In the genomic region with DNA sequence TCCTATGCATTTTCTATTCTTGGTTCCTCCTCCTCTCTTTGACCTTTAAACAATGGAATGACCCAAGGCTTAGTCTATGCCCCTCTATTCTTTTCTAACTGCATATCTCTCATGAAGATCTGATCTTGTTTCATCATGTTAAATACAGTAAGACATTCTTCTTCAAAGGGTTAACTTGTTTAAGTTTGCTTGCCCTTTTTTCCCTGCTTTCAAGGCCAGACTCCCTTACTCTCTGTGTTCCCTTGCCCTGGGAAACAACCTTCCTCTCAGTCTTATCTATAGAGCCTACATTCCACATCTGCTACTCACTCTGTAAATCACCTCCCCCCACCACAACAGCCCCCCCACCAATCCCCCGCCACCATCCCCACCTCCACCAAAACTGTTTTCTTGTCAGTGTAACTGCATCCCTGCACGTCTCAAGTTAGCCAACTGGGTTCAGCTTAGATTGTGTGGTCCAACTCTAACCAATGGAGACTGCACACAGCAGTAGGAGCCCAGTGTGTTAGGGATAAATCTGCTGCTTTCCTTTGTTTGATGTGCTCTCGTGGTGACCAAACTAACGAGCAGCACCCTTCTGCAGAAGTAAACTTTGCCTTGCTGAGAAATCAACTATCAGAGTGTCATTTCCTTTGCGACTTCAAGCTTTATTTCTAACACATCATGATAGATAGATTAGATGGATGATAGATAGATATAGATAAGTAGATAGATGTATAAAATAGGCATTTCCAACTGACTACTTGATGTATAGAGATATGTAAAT, we compare ENCODE assay signal across 1 cellular context.
TF ChIP-seq lines count a peak whose summit lies in the region.

No MANE protein-coding gene starts in this region.

TF ChIP-seq in HepG2, 621 proteins besides CTCF, POLR2A, EP300 and RAD21 (continued from another document and continues in another):
- TF ChIP-seq, protein P1, sequence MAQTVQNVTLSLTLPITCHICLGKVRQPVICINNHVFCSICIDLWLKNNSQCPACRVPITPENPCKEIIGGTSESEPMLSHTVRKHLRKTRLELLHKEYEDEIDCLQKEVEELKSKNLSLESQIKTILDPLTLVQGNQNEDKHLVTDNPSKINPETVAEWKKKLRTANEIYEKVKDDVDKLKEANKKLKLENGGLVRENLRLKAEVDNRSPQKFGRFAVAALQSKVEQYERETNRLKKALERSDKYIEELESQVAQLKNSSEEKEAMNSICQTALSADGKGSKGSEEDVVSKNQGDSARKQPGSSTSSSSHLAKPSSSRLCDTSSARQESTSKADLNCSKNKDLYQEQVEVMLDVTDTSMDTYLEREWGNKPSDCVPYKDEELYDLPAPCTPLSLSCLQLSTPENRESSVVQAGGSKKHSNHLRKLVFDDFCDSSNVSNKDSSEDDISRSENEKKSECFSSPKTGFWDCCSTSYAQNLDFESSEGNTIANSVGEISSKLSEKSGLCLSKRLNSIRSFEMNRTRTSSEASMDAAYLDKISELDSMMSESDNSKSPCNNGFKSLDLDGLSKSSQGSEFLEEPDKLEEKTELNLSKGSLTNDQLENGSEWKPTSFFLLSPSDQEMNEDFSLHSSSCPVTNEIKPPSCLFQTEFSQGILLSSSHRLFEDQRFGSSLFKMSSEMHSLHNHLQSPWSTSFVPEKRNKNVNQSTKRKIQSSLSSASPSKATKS (CRISPR knock-in tag; IDR thresholded peaks at IDR 0.05) = no peak
- TF ChIP-seq TEAD3 (CRISPR knock-in tag; optimal IDR thresholded peaks at IDR 0.05; ENCODE audit: borderline replicate concordance) = no peak
- TF ChIP-seq, protein P2, sequence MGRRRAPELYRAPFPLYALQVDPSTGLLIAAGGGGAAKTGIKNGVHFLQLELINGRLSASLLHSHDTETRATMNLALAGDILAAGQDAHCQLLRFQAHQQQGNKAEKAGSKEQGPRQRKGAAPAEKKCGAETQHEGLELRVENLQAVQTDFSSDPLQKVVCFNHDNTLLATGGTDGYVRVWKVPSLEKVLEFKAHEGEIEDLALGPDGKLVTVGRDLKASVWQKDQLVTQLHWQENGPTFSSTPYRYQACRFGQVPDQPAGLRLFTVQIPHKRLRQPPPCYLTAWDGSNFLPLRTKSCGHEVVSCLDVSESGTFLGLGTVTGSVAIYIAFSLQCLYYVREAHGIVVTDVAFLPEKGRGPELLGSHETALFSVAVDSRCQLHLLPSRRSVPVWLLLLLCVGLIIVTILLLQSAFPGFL (CRISPR knock-in tag; IDR thresholded peaks at IDR 0.05) = no peak
- TF ChIP-seq IRX3 (CRISPR knock-in tag; IDR thresholded peaks at IDR 0.05; ENCODE audit: borderline replicate concordance, low read depth) = no peak
- TF ChIP-seq, protein P3, sequence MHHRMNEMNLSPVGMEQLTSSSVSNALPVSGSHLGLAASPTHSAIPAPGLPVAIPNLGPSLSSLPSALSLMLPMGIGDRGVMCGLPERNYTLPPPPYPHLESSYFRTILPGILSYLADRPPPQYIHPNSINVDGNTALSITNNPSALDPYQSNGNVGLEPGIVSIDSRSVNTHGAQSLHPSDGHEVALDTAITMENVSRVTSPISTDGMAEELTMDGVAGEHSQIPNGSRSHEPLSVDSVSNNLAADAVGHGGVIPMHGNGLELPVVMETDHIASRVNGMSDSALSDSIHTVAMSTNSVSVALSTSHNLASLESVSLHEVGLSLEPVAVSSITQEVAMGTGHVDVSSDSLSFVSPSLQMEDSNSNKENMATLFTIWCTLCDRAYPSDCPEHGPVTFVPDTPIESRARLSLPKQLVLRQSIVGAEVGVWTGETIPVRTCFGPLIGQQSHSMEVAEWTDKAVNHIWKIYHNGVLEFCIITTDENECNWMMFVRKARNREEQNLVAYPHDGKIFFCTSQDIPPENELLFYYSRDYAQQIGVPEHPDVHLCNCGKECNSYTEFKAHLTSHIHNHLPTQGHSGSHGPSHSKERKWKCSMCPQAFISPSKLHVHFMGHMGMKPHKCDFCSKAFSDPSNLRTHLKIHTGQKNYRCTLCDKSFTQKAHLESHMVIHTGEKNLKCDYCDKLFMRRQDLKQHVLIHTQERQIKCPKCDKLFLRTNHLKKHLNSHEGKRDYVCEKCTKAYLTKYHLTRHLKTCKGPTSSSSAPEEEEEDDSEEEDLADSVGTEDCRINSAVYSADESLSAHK (CRISPR knock-in tag; IDR thresholded peaks at IDR 0.05; ENCODE audit: borderline replicate concordance) = no peak
- TF ChIP-seq MTA3 (CRISPR knock-in tag; IDR thresholded peaks at IDR 0.05) = no peak
- TF ChIP-seq ZNF10 (CRISPR knock-in tag; IDR thresholded peaks at IDR 0.05; ENCODE audit: borderline replicate concordance, low read depth) = no peak
- TF ChIP-seq, protein P4, sequence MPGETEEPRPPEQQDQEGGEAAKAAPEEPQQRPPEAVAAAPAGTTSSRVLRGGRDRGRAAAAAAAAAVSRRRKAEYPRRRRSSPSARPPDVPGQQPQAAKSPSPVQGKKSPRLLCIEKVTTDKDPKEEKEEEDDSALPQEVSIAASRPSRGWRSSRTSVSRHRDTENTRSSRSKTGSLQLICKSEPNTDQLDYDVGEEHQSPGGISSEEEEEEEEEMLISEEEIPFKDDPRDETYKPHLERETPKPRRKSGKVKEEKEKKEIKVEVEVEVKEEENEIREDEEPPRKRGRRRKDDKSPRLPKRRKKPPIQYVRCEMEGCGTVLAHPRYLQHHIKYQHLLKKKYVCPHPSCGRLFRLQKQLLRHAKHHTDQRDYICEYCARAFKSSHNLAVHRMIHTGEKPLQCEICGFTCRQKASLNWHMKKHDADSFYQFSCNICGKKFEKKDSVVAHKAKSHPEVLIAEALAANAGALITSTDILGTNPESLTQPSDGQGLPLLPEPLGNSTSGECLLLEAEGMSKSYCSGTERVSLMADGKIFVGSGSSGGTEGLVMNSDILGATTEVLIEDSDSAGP (CRISPR knock-in tag; IDR thresholded peaks at IDR 0.05; ENCODE audit: borderline replicate concordance) = no peak
- no peak for TF ChIP-seq YEATS2 (CRISPR knock-in tag; IDR thresholded peaks at IDR 0.05; ENCODE audit: borderline replicate concordance)
- TF ChIP-seq EZH2 (conservative IDR thresholded peaks at IDR 0.05; ENCODE audit: low read depth, low read length) = no peak
- no peak for TF ChIP-seq ZBTB38 (CRISPR knock-in tag; IDR thresholded peaks at IDR 0.05)
- no peak for TF ChIP-seq ZNF598 (CRISPR knock-in tag; IDR thresholded peaks at IDR 0.05; ENCODE audit: borderline replicate concordance)
- TF ChIP-seq TCF7 (IDR thresholded peaks at IDR 0.05; ENCODE audit: low read depth) = peak; percentile 48; the same call in 1 of the 2 replicates
- no peak for TF ChIP-seq HDAC2 (CRISPR knock-in tag; IDR thresholded peaks at IDR 0.05)
- TF ChIP-seq EHMT2 (IDR thresholded peaks at IDR 0.05; ENCODE audit: borderline replicate concordance, low read depth, low read length) = no peak
- TF ChIP-seq, protein P5, sequence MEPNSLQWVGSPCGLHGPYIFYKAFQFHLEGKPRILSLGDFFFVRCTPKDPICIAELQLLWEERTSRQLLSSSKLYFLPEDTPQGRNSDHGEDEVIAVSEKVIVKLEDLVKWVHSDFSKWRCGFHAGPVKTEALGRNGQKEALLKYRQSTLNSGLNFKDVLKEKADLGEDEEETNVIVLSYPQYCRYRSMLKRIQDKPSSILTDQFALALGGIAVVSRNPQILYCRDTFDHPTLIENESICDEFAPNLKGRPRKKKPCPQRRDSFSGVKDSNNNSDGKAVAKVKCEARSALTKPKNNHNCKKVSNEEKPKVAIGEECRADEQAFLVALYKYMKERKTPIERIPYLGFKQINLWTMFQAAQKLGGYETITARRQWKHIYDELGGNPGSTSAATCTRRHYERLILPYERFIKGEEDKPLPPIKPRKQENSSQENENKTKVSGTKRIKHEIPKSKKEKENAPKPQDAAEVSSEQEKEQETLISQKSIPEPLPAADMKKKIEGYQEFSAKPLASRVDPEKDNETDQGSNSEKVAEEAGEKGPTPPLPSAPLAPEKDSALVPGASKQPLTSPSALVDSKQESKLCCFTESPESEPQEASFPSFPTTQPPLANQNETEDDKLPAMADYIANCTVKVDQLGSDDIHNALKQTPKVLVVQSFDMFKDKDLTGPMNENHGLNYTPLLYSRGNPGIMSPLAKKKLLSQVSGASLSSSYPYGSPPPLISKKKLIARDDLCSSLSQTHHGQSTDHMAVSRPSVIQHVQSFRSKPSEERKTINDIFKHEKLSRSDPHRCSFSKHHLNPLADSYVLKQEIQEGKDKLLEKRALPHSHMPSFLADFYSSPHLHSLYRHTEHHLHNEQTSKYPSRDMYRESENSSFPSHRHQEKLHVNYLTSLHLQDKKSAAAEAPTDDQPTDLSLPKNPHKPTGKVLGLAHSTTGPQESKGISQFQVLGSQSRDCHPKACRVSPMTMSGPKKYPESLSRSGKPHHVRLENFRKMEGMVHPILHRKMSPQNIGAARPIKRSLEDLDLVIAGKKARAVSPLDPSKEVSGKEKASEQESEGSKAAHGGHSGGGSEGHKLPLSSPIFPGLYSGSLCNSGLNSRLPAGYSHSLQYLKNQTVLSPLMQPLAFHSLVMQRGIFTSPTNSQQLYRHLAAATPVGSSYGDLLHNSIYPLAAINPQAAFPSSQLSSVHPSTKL (CRISPR knock-in tag; IDR thresholded peaks at IDR 0.05) = peak; percentile 46; the same call in 1 of the 2 replicates
- TF ChIP-seq NFE2L1 (CRISPR knock-in tag; IDR thresholded peaks at IDR 0.05; ENCODE audit: borderline replicate concordance) = no peak
- TF ChIP-seq CHD4 (IDR thresholded peaks at IDR 0.05; ENCODE audit: borderline replicate concordance, low read length) = no peak
- TF ChIP-seq KAT8 (CRISPR knock-in tag; IDR thresholded peaks at IDR 0.05) = no peak
- TF ChIP-seq, protein P6, sequence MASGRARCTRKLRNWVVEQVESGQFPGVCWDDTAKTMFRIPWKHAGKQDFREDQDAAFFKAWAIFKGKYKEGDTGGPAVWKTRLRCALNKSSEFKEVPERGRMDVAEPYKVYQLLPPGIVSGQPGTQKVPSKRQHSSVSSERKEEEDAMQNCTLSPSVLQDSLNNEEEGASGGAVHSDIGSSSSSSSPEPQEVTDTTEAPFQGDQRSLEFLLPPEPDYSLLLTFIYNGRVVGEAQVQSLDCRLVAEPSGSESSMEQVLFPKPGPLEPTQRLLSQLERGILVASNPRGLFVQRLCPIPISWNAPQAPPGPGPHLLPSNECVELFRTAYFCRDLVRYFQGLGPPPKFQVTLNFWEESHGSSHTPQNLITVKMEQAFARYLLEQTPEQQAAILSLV (CRISPR knock-in tag; IDR thresholded peaks at IDR 0.05; ENCODE audit: borderline replicate concordance) = no peak
- no peak for TF ChIP-seq MTF1 (CRISPR knock-in tag; IDR thresholded peaks at IDR 0.05)
- TF ChIP-seq SYNCRIP (IDR thresholded peaks at IDR 0.05; ENCODE audit: insufficient read depth, low read depth, low read length) = no peak
- no peak for TF ChIP-seq GZF1 (CRISPR knock-in tag; IDR thresholded peaks at IDR 0.05)
- no peak for TF ChIP-seq KLF13 (CRISPR knock-in tag; IDR thresholded peaks at IDR 0.05)
- no peak for TF ChIP-seq ATM (IDR thresholded peaks at IDR 0.05; ENCODE audit: borderline replicate concordance)
- no peak for TF ChIP-seq ZNF552 (CRISPR knock-in tag; IDR thresholded peaks at IDR 0.05; ENCODE audit: borderline replicate concordance)
- TF ChIP-seq SP1 (IDR thresholded peaks at IDR 0.05) = no peak
- no peak for TF ChIP-seq SP1 (CRISPR knock-in tag; IDR thresholded peaks at IDR 0.05)
- TF ChIP-seq, protein P7, sequence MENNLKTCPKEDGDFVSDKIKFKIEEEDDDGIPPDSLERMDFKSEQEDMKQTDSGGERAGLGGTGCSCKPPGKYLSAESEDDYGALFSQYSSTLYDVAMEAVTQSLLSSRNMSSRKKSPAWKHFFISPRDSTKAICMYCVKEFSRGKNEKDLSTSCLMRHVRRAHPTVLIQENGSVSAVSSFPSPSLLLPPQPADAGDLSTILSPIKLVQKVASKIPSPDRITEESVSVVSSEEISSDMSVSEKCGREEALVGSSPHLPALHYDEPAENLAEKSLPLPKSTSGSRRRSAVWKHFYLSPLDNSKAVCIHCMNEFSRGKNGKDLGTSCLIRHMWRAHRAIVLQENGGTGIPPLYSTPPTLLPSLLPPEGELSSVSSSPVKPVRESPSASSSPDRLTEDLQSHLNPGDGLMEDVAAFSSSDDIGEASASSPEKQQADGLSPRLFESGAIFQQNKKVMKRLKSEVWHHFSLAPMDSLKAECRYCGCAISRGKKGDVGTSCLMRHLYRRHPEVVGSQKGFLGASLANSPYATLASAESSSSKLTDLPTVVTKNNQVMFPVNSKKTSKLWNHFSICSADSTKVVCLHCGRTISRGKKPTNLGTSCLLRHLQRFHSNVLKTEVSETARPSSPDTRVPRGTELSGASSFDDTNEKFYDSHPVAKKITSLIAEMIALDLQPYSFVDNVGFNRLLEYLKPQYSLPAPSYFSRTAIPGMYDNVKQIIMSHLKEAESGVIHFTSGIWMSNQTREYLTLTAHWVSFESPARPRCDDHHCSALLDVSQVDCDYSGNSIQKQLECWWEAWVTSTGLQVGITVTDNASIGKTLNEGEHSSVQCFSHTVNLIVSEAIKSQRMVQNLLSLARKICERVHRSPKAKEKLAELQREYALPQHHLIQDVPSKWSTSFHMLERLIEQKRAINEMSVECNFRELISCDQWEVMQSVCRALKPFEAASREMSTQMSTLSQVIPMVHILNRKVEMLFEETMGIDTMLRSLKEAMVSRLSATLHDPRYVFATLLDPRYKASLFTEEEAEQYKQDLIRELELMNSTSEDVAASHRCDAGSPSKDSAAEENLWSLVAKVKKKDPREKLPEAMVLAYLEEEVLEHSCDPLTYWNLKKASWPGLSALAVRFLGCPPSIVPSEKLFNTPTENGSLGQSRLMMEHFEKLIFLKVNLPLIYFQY (CRISPR knock-in tag; IDR thresholded peaks at IDR 0.05; ENCODE audit: borderline replicate concordance) = no peak
- TF ChIP-seq FOSL2 (CRISPR knock-in tag; IDR thresholded peaks at IDR 0.05) = peak; percentile 67
- TF ChIP-seq ZNF484 (CRISPR knock-in tag; IDR thresholded peaks at IDR 0.05; ENCODE audit: borderline replicate concordance, low read depth) = no peak
- peak; percentile 51; the same call in 1 of the 2 replicates for TF ChIP-seq GATAD2A (CRISPR knock-in tag; IDR thresholded peaks at IDR 0.05)
- TF ChIP-seq, protein P8, sequence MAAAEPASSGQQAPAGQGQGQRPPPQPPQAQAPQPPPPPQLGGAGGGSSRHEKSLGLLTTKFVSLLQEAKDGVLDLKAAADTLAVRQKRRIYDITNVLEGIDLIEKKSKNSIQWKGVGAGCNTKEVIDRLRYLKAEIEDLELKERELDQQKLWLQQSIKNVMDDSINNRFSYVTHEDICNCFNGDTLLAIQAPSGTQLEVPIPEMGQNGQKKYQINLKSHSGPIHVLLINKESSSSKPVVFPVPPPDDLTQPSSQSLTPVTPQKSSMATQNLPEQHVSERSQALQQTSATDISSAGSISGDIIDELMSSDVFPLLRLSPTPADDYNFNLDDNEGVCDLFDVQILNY (CRISPR knock-in tag; conservative IDR thresholded peaks at IDR 0.05) = no peak
- TF ChIP-seq ZNF546 (CRISPR knock-in tag; conservative IDR thresholded peaks at IDR 0.05) = no peak
- TF ChIP-seq, protein P9, sequence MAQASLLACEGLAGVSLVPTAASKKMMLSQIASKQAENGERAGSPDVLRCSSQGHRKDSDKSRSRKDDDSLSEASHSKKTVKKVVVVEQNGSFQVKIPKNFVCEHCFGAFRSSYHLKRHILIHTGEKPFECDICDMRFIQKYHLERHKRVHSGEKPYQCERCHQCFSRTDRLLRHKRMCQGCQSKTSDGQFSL (CRISPR knock-in tag; IDR thresholded peaks at IDR 0.05) = 0 out of 2 replicates have a peak, but pooled peaks have one; percentile 44
- TF ChIP-seq SMARCE1 (IDR thresholded peaks at IDR 0.05; ENCODE audit: borderline replicate concordance) = no peak
- TF ChIP-seq TBX2 (CRISPR knock-in tag; IDR thresholded peaks at IDR 0.05; ENCODE audit: borderline replicate concordance) = no peak
- TF ChIP-seq ZNF550 (CRISPR knock-in tag; IDR thresholded peaks at IDR 0.05; ENCODE audit: borderline replicate concordance) = no peak
- TF ChIP-seq MBNL3 (CRISPR knock-in tag; conservative IDR thresholded peaks at IDR 0.05) = no peak
- TF ChIP-seq, protein P10, sequence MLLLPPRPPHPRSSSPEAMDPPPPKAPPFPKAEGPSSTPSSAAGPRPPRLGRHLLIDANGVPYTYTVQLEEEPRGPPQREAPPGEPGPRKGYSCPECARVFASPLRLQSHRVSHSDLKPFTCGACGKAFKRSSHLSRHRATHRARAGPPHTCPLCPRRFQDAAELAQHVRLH (CRISPR knock-in tag; IDR thresholded peaks at IDR 0.05; ENCODE audit: borderline replicate concordance, low read depth) = no peak
- TF ChIP-seq XRCC5 (optimal IDR thresholded peaks at IDR 0.05; ENCODE audit: low read length) = no peak
